Comparison of ENCODE assay signal across 1 cellular context in the genomic region with DNA sequence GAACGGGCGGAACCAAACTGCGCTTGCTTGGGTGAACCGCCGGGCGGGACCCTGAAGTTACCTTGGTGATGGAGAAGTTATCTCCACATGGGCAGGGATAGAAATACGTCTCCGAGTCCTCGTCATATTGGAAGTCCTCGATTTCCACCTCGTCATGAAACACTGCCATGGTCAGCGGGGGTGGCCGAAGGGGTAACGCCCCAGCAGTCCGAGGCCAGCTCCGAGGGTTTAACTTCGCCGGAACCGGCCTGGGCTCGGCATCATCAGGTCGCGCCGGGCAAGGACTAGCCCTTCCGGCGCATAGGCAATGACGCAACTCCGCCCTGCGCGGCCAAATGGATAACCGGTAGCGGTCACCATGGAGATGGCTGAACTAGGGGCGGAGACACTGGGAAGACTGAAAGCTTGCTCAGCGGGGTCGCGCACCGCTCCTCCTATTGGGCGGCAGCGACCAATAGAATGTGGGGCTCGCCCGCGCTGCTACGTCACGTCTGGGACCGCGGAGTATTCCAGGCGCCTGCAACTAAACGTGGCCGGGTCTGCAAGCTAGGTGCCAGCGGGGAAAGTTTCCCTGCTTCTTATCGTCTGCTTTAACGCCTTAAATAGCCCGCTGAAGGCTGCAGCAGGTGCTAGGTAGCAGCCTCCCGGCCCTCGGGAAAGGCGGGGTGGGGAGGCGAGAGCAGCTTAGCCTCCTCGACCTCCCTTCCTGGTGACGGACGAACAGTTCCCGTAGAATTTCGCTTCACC.
A peak's percentile ranks its signal among the peaks of the same experiment; 100 is the strongest.
TF ChIP-seq lines count a peak whose summit lies in the region.

Gene DPH3, minus strand, starts transcription at position 236 of the 747 bp plus-strand sequence. Its CDS starts 67 bp downstream, at position 169.
A gene with protein sequence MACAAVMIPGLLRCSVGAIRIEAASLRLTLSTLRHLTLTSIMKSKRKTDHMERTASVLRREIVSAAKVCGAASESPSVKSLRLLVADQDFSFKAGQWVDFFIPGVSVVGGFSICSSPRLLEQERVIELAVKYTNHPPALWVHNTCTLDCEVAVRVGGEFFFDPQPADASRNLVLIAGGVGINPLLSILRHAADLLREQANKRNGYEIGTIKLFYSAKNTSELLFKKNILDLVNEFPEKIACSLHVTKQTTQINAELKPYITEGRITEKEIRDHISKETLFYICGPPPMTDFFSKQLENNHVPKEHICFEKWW (plus strand): TSS at position 505 of the 747 bp plus-strand sequence. CDS start 5,741 bp downstream, outside the sequence.

TF ChIP-seq in HEK293, 187 proteins besides CTCF, POLR2A, EP300 and RAD21 (continued from another document and continues in another):
- no peak for TF ChIP-seq ZBTB10 (tag by site-specific recombination; IDR thresholded peaks at IDR 0.05)
- peak; percentile 99 for TF ChIP-seq ZNF704 (tag by site-specific recombination; IDR thresholded peaks at IDR 0.05)
- TF ChIP-seq, protein P1, sequence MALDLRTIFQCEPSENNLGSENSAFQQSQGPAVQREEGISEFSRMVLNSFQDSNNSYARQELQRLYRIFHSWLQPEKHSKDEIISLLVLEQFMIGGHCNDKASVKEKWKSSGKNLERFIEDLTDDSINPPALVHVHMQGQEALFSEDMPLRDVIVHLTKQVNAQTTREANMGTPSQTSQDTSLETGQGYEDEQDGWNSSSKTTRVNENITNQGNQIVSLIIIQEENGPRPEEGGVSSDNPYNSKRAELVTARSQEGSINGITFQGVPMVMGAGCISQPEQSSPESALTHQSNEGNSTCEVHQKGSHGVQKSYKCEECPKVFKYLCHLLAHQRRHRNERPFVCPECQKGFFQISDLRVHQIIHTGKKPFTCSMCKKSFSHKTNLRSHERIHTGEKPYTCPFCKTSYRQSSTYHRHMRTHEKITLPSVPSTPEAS (tag by site-specific recombination; IDR thresholded peaks at IDR 0.05), result no peak
- TF ChIP-seq ZNF660 (tag by site-specific recombination; IDR thresholded peaks at IDR 0.05), result peak; percentile 45; the same call in 1 of the 2 replicates
- TF ChIP-seq ZNF24 (tag by site-specific recombination; IDR thresholded peaks at IDR 0.05), result no peak; the same call in none of the 2 replicates
- TF ChIP-seq ZSCAN18 (tag by site-specific recombination; IDR thresholded peaks at IDR 0.05), result no peak
- TF ChIP-seq BCL11B (tag by site-specific recombination; IDR thresholded peaks at IDR 0.05; ENCODE audit: low read depth), result peak; percentile 80; the same call in 1 of the 2 replicates
- TF ChIP-seq, protein P2, sequence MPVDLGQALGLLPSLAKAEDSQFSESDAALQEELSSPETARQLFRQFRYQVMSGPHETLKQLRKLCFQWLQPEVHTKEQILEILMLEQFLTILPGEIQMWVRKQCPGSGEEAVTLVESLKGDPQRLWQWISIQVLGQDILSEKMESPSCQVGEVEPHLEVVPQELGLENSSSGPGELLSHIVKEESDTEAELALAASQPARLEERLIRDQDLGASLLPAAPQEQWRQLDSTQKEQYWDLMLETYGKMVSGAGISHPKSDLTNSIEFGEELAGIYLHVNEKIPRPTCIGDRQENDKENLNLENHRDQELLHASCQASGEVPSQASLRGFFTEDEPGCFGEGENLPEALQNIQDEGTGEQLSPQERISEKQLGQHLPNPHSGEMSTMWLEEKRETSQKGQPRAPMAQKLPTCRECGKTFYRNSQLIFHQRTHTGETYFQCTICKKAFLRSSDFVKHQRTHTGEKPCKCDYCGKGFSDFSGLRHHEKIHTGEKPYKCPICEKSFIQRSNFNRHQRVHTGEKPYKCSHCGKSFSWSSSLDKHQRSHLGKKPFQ (tag by site-specific recombination; IDR thresholded peaks at IDR 0.05), result no peak
- no peak for TF ChIP-seq ZNF175 (tag by site-specific recombination; IDR thresholded peaks at IDR 0.05)
- no peak for TF ChIP-seq ZNF677 (tag by site-specific recombination; IDR thresholded peaks at IDR 0.05)
- TF ChIP-seq YY2 (tag by site-specific recombination; IDR thresholded peaks at IDR 0.05), result peak; percentile 49
- no peak for TF ChIP-seq ZFP37 (tag by site-specific recombination; IDR thresholded peaks at IDR 0.05)
- TF ChIP-seq ZSCAN16 (tag by site-specific recombination; IDR thresholded peaks at IDR 0.05), result no peak
- peak; percentile 40; the same call in 1 of the 2 replicates for TF ChIP-seq MYNN (tag by site-specific recombination; IDR thresholded peaks at IDR 0.05; ENCODE audit: borderline replicate concordance)
- TF ChIP-seq ZXDB (tag by site-specific recombination; IDR thresholded peaks at IDR 0.05), result peak; percentile 95
- no peak for TF ChIP-seq ZNF645 (tag by site-specific recombination; IDR thresholded peaks at IDR 0.05)
- TF ChIP-seq ZNF433 (tag by site-specific recombination; IDR thresholded peaks at IDR 0.05; ENCODE audit: low read depth), result no peak
- TF ChIP-seq ZNF292 (tag by site-specific recombination; IDR thresholded peaks at IDR 0.05; ENCODE audit: borderline replicate concordance, low read depth), result no peak
- TF ChIP-seq ZNF362 (tag by site-specific recombination; IDR thresholded peaks at IDR 0.05), result no peak
- TF ChIP-seq ZNF76 (tag by site-specific recombination; IDR thresholded peaks at IDR 0.05; ENCODE audit: borderline replicate concordance, low read depth), result peak; percentile 82; the same call in 1 of the 2 replicates
- no peak for TF ChIP-seq ZFP3 (tag by site-specific recombination; IDR thresholded peaks at IDR 0.05; ENCODE audit: low read depth)
- no peak for TF ChIP-seq MZF1 (tag by site-specific recombination; IDR thresholded peaks at IDR 0.05; ENCODE audit: borderline replicate concordance)
- no peak for TF ChIP-seq ZNF404 (tag by site-specific recombination; IDR thresholded peaks at IDR 0.05)
- no peak for TF ChIP-seq ZNF768 (tag by site-specific recombination; IDR thresholded peaks at IDR 0.05)
- TF ChIP-seq ZNF792 (tag by site-specific recombination; IDR thresholded peaks at IDR 0.05), result no peak
- TF ChIP-seq BCL11A (tag by site-specific recombination; IDR thresholded peaks at IDR 0.05; ENCODE audit: low read depth), result 0 out of 2 replicates have a peak, but pooled peaks have one; percentile 28
- TF ChIP-seq KLF8 (tag by site-specific recombination; IDR thresholded peaks at IDR 0.05), result peak; percentile 95
- peak; percentile 95 for TF ChIP-seq ZBTB11 (tag by site-specific recombination; conservative IDR thresholded peaks at IDR 0.05; ENCODE audit: low read depth)
- peak; percentile 98 for TF ChIP-seq KLF7 (tag by site-specific recombination; IDR thresholded peaks at IDR 0.05; ENCODE audit: borderline replicate concordance)
- TF ChIP-seq ZNF248 (tag by site-specific recombination; IDR thresholded peaks at IDR 0.05), result no peak
- TF ChIP-seq MEIS1 (CRISPR knock-in tag; IDR thresholded peaks at IDR 0.05; ENCODE audit: borderline replicate concordance), result no peak
- TF ChIP-seq ZNF302 (tag by site-specific recombination; IDR thresholded peaks at IDR 0.05; ENCODE audit: low read depth), result no peak
- TF ChIP-seq ZBTB6 (tag by site-specific recombination; IDR thresholded peaks at IDR 0.05), result no peak
- no peak for TF ChIP-seq ZNF560 (tag by site-specific recombination; IDR thresholded peaks at IDR 0.05; ENCODE audit: borderline replicate concordance)
- TF ChIP-seq PRDM1 (tag by site-specific recombination; IDR thresholded peaks at IDR 0.05), result no peak
- TF ChIP-seq, protein P3, sequence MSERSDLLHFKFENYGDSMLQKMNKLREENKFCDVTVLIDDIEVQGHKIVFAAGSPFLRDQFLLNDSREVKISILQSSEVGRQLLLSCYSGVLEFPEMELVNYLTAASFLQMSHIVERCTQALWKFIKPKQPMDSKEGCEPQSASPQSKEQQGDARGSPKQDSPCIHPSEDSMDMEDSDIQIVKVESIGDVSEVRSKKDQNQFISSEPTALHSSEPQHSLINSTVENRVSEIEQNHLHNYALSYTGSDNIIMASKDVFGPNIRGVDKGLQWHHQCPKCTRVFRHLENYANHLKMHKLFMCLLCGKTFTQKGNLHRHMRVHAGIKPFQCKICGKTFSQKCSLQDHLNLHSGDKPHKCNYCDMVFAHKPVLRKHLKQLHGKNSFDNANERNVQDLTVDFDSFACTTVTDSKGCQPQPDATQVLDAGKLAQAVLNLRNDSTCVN (tag by site-specific recombination; optimal IDR thresholded peaks at IDR 0.05), result peak; percentile 89
